In the genomic region with DNA sequence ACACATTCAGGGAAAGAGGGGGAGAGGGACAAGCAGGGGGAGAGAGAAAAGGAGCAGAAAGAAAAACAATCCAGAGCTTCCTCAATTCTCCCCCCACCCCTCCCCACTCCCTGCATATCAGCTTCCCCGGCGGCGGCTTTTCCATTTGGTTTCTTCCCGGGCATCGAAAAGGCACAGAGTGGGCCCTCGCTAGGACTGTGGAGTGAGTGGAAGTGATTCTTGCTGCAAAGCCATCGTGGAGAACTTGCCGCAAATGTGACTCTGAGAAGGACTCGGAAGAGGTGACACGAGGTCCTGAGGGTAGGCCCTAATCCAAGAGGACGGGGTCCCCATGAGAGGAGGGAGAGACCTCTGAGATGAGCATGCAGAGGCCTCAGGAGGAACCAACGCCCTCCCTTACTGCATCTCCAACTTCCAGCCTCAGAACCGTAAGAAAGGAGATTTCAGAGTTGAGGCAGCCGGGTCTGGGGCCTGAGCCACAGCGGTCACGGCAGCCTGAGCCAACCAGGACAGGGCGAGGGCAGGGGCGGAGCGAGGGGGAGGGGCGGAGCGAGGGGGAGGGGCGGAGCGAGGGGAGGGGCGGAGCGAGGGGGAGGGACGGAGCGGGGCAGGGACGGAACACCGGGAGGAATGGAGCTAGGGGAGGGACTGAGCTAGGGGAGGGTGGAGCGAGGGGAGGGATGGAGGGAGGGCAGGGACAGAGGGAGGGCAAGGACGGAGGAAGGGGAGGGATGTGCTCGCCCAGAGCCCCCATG, we compare ENCODE assay signal across 13 cellular contexts. TPM values are rescaled to one million over a fixed set of nuclear protein-coding genes. Genes with fewer than 3 reads are reported as not detected.
DNase-seq lines count a peak whose midpoint lies in the region; ATAC-seq and TF ChIP-seq lines count a peak whose summit lies in the region.
"Had no signal": no experiment of that assay in that cellular context is flagged by ENCODE, and none has a peak within 500 bp of the region (broad histone marks: within the 10 kb centered on the region; RNA-seq: fewer than 3 reads in every experiment).

No MANE protein-coding gene starts in this region.

- 59 to 80% methylated on average over 25 to 28 of the region's 32 CpGs for WGBS in thyroid gland, 2 donors

- H3K27me3 ChIP-seq in left lung (peaks cover 0 to 8% of the 10 kb centered on the region in 2 donors), thyroid gland (no peaks in the 10 kb centered on the region)
- H3K27me3 ChIP-seq: MG63, upper lobe of left lung had no signal

- H3K4me1 ChIP-seq in left lung (no peaks in the 10 kb centered on the region), thyroid gland (peaks cover 16 to 26% of the 10 kb centered on the region in 2 donors)
- H3K4me1 ChIP-seq: A549, upper lobe of left lung had no signal

- peaks cover 0 to 31% of the 10 kb centered on the region in 2 donors for H3K36me3 ChIP-seq in left lung
- peaks cover 0 to 3% of the 10 kb centered on the region in 2 donors for H3K36me3 ChIP-seq in thyroid gland

- peak; percentile 44 for ATAC-seq in left lung
- no peak for ATAC-seq in HG03025 (IDR thresholded peaks at IDR 0.05; ENCODE audit: low FRiP score, unreplicated experiment)
- no peak for ATAC-seq in GM21737 (IDR thresholded peaks at IDR 0.05; ENCODE audit: unreplicated experiment)
- ATAC-seq: A549 had no signal

- TF ChIP-seq CTCF in fibroblast of mammary gland (conservative IDR thresholded peaks at IDR 0.05; ENCODE audit: control insufficient read depth, insufficient read depth, low read depth, low read length) (no peak), left lung (IDR thresholded peaks at IDR 0.05) (no peak), thyroid gland (IDR thresholded peaks at IDR 0.05) (no peak)

- H3K9me3 ChIP-seq in left lung (no peaks in the 10 kb centered on the region), thyroid gland (no peaks in the 10 kb centered on the region)
- H3K9me3 ChIP-seq: A549, MG63, upper lobe of left lung had no signal

- intact Hi-C loops in left lung (cut with DNase I) (no loop called here), thyroid gland (cut with DNase I) (no loop called here)

- no peak overlapping the region for H3K27ac ChIP-seq in left lung
- H3K27ac ChIP-seq in thyroid gland, result peak overlapping the region; percentile 35 to 56 (median 53)
- H3K27ac ChIP-seq: A549 had no signal

- DNase-seq in activated CD8-positive, alpha-beta memory T cell treated with anti-CD3 and anti-CD28 coated beads for 24 hours, result peak; percentile 42
- DNase-seq in activated CD8-positive, alpha-beta memory T cell treated with anti-CD3 and anti-CD28 coated beads, Interleukin-2, amount 50 U/mL, for 4 hours, result no peak
- peak; percentile 60 for DNase-seq in fibroblast of mammary gland (ENCODE audit: low read depth)
- peak in 1 of 2 donors; percentile 63 for DNase-seq in left lung
- DNase-seq in thyroid gland, result peak; percentile 8 to 67
- no peak for DNase-seq in NCI-H524 (lab: John Stamatoyannopoulos, UW)
- DNase-seq: activated CD4-positive, alpha-beta T cell treated with anti-CD3 and anti-CD28 coated beads, Interleukin-2, amount 50 U/mL, for 1 hour; activated naive CD4-positive, alpha-beta T cell treated with anti-CD3 and anti-CD28 coated beads, Interleukin-2, amount 50 U/mL, for 16 hours; MG63 had no signal

- no peak for TF ChIP-seq POLR2A in thyroid gland (IDR thresholded peaks at IDR 0.05)

- no peak overlapping the region for H3K4me3 ChIP-seq in fibroblast of mammary gland (ENCODE audit: control insufficient read depth, low read depth, low read length)
- no peak overlapping the region for H3K4me3 ChIP-seq in left lung
- H3K4me3 ChIP-seq in thyroid gland (replicated peaks in 1 of 3), result no peak overlapping the region
- H3K4me3 ChIP-seq: A549, MG63 had no signal

RNA-seq across cellular contexts. Expression of gene SARDH, which starts 21.2 kb away (rescaled TPM):
- 1 to 10 TPM; 3.9 to 5.9 TPM for total RNA-seq in left lung
- 1 to 10 TPM in 3 of 4 donors, not detected in 1; 2.2 to 6.2 (median 3.3) TPM for total RNA-seq in thyroid gland

Comparison
In these comparisons a context has a peak if more than half of its experiments do, and no peak if none do; other contexts are left out.
1. DNase-seq: peak in activated CD8-positive, alpha-beta memory T cell treated with anti-CD3 and anti-CD28 coated beads for 24 hours (single experiment), fibroblast of mammary gland (single experiment) and thyroid gland (2 of 2); none in activated CD8-positive, alpha-beta memory T cell treated with anti-CD3 and anti-CD28 coated beads, Interleukin-2, amount 50 U/mL, for 4 hours (single experiment) and NCI-H524 (0 of 2).
2. H3K27ac ChIP-seq: peak in thyroid gland (3 of 3); none in left lung (0 of 2).